ENCODE assay signal across 7 cellular contexts in genomic region chr3:148990211-148990610, GRCh38. TPM values are rescaled to one million over a fixed set of nuclear protein-coding genes. Genes with fewer than 3 reads are reported as not detected.
A peak's percentile ranks its signal among the peaks of the same experiment; 100 is the strongest.
DNase-seq lines count a peak whose midpoint lies in the region; ATAC-seq and TF ChIP-seq lines count a peak whose summit lies in the region.

No MANE protein-coding gene starts in this region.

- no peaks in the 10 kb centered on the region for H3K9me3 Mint-ChIP-seq in T-cell
- H3K9me3 Mint-ChIP-seq in progenitor cell of endocrine pancreas (ENCODE audit: low read depth): no peaks in the 10 kb centered on the region

- ATAC-seq in GM18870 (IDR thresholded peaks at IDR 0.05; ENCODE audit: unreplicated experiment) (peak; percentile 65), HG02870 (IDR thresholded peaks at IDR 0.05; ENCODE audit: unreplicated experiment) (peak; percentile 26), T-cell (replicated peaks in 1 of 4) (no peak)

- H3K4me1 Mint-ChIP-seq in T-cell: peaks cover 23 to 32% (median 31%) of the 10 kb centered on the region in 3 donors
- H3K4me1 Mint-ChIP-seq in progenitor cell of endocrine pancreas (ENCODE audit: low read depth): peaks cover 12% of the 10 kb centered on the region

- H3K36me3 Mint-ChIP-seq in T-cell: peaks cover 3% of the 10 kb centered on the region
- no peaks in the 10 kb centered on the region for H3K36me3 Mint-ChIP-seq in progenitor cell of endocrine pancreas (ENCODE audit: insufficient read depth)

- no peak for TF ChIP-seq CTCF in progenitor cell of endocrine pancreas (IDR thresholded peaks at IDR 0.05; ENCODE audit: unreplicated experiment)

- H3K4me3 Mint-ChIP-seq in T-cell (peak overlapping the region; percentile 74 to 84 (median 75)), progenitor cell of endocrine pancreas (ENCODE audit: low read depth) (peak overlapping the region; percentile 71)

- peak overlapping the region; percentile 86 to 87 for H3K27ac Mint-ChIP-seq in T-cell
- H3K27ac Mint-ChIP-seq in progenitor cell of endocrine pancreas: no peak overlapping the region

- POLR2A ChIA-PET in T-cell (lab: Charles Lee): interaction anchor here in 1 of 2 donors (0.6 kb wide), 1 partner anchor 171 kb away, joined by 3 read pairs; no protein-coding TSS in a partner anchor

- H3K27me3 Mint-ChIP-seq in T-cell (no peaks in the 10 kb centered on the region), progenitor cell of endocrine pancreas (peaks cover 10% of the 10 kb centered on the region)

- no peak for DNase-seq in T-cell
- no peak for DNase-seq in progenitor cell of endocrine pancreas (ENCODE audit: low spot score, unreplicated experiment)
- DNase-seq in activated CD4-positive, CD25-positive, alpha-beta regulatory T cell (lab: John Stamatoyannopoulos, UW): no peak
- DNase-seq in foreskin melanocyte: no peak
- no peak for DNase-seq in NCI-H2171 treated with DMSO at 0.1 percent for 48 hours (lab: John Stamatoyannopoulos, UW)

- CTCF ChIA-PET in T-cell (lab: Charles Lee): interaction anchor here in 1 of 2 donors (0.7 to 1.5 kb wide), 6 partner anchors 13 to 290 kb away, joined by 3 to 6 read pairs (median 3); no protein-coding TSS in a partner anchor

RNA-seq across cellular contexts. Expression of gene GYG1, which starts 1.1 kb away (rescaled TPM):
- total RNA-seq in T-cell: 10 to 100 TPM; 16.3 to 30.4 (median 25.7) TPM
- 26.0 and 27.3 TPM in 2 replicates for total RNA-seq in progenitor cell of endocrine pancreas

Comparison
In these comparisons a context has a peak if more than half of its experiments do, and no peak if none do; other contexts are left out.
1. ATAC-seq: peak in GM18870 (single experiment) and HG02870 (single experiment); none in T-cell (0 of 4).